ENCODE assay signal across 1 cellular context in genomic region chr22:33204408-33204807, GRCh38.
A peak's percentile ranks its signal among the peaks of the same experiment; 100 is the strongest.
TF ChIP-seq lines count a peak whose summit lies in the region.

No MANE protein-coding gene starts in this region.

TF ChIP-seq in GM12878, 131 proteins besides CTCF, POLR2A, EP300 and RAD21 (continued from another document):
- TF ChIP-seq, protein P1, sequence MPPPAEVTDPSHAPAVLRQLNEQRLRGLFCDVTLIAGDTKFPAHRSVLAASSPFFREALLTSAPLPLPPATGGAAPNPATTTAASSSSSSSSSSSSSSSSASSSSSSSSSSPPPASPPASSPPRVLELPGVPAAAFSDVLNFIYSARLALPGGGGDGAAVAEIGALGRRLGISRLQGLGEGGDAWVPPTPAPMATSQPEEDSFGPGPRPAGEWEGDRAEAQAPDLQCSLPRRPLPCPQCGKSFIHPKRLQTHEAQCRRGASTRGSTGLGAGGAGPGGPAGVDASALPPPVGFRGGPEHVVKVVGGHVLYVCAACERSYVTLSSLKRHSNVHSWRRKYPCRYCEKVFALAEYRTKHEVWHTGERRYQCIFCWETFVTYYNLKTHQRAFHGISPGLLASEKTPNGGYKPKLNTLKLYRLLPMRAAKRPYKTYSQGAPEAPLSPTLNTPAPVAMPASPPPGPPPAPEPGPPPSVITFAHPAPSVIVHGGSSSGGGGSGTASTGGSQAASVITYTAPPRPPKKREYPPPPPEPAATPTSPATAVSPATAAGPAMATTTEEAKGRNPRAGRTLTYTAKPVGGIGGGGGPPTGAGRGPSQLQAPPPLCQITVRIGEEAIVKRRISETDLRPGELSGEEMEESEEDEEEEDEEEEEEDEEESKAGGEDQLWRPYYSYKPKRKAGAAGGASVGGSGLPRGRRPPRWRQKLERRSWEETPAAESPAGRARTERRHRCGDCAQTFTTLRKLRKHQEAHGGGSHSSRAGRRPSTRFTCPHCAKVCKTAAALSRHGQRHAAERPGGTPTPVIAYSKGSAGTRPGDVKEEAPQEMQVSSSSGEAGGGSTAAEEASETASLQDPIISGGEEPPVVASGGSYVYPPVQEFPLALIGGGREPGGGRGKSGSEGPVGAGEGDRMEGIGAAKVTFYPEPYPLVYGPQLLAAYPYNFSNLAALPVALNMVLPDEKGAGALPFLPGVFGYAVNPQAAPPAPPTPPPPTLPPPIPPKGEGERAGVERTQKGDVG (CRISPR knock-in tag; IDR thresholded peaks at IDR 0.05) = no peak
- TF ChIP-seq SREBF2 (IDR thresholded peaks at IDR 0.05; ENCODE audit: low read length) = no peak
- no peak for TF ChIP-seq BACH1 (IDR thresholded peaks at IDR 0.05; ENCODE audit: borderline replicate concordance)
- peak; percentile 71; the same call in 1 of the 2 replicates for TF ChIP-seq SPI1 (IDR thresholded peaks at IDR 0.05; ENCODE audit: borderline replicate concordance, insufficient read depth, low read depth, low read length)
- TF ChIP-seq PAX8 (IDR thresholded peaks at IDR 0.05) = no peak
- TF ChIP-seq, protein P2, sequence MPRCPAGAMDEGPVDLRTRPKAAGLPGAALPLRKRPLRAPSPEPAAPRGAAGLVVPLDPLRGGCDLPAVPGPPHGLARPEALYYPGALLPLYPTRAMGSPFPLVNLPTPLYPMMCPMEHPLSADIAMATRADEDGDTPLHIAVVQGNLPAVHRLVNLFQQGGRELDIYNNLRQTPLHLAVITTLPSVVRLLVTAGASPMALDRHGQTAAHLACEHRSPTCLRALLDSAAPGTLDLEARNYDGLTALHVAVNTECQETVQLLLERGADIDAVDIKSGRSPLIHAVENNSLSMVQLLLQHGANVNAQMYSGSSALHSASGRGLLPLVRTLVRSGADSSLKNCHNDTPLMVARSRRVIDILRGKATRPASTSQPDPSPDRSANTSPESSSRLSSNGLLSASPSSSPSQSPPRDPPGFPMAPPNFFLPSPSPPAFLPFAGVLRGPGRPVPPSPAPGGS (IDR thresholded peaks at IDR 0.05; ENCODE audit: borderline replicate concordance, insufficient read depth, low read depth, low read length, poor library complexity, severe bottlenecking) = no peak
- no peak for TF ChIP-seq HDAC6 (IDR thresholded peaks at IDR 0.05; ENCODE audit: unreplicated experiment)
- TF ChIP-seq, protein P3, sequence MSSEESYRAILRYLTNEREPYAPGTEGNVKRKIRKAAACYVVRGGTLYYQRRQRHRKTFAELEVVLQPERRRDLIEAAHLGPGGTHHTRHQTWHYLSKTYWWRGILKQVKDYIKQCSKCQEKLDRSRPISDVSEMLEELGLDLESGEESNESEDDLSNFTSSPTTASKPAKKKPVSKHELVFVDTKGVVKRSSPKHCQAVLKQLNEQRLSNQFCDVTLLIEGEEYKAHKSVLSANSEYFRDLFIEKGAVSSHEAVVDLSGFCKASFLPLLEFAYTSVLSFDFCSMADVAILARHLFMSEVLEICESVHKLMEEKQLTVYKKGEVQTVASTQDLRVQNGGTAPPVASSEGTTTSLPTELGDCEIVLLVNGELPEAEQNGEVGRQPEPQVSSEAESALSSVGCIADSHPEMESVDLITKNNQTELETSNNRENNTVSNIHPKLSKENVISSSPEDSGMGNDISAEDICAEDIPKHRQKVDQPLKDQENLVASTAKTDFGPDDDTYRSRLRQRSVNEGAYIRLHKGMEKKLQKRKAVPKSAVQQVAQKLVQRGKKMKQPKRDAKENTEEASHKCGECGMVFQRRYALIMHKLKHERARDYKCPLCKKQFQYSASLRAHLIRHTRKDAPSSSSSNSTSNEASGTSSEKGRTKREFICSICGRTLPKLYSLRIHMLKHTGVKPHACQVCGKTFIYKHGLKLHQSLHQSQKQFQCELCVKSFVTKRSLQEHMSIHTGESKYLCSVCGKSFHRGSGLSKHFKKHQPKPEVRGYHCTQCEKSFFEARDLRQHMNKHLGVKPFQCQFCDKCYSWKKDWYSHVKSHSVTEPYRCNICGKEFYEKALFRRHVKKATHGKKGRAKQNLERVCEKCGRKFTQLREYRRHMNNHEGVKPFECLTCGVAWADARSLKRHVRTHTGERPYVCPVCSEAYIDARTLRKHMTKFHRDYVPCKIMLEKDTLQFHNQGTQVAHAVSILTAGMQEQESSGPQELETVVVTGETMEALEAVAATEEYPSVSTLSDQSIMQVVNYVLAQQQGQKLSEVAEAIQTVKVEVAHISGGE (CRISPR knock-in tag; IDR thresholded peaks at IDR 0.05) = no peak
- TF ChIP-seq POLR2AphosphoS2 (IDR thresholded peaks at IDR 0.05; ENCODE audit: low read depth, low read length) = no peak
- no peak for TF ChIP-seq NBN (IDR thresholded peaks at IDR 0.05)
- TF ChIP-seq SMAD5 (IDR thresholded peaks at IDR 0.05; ENCODE audit: low read depth) = no peak
- no peak for TF ChIP-seq ZNF384 (IDR thresholded peaks at IDR 0.05; ENCODE audit: borderline replicate concordance, low read depth, low read length)
- no peak for TF ChIP-seq POLR2AphosphoS5 (IDR thresholded peaks at IDR 0.05; ENCODE audit: low read length)
- TF ChIP-seq PML (IDR thresholded peaks at IDR 0.05; ENCODE audit: low read length) = no peak
- TF ChIP-seq, protein P4, sequence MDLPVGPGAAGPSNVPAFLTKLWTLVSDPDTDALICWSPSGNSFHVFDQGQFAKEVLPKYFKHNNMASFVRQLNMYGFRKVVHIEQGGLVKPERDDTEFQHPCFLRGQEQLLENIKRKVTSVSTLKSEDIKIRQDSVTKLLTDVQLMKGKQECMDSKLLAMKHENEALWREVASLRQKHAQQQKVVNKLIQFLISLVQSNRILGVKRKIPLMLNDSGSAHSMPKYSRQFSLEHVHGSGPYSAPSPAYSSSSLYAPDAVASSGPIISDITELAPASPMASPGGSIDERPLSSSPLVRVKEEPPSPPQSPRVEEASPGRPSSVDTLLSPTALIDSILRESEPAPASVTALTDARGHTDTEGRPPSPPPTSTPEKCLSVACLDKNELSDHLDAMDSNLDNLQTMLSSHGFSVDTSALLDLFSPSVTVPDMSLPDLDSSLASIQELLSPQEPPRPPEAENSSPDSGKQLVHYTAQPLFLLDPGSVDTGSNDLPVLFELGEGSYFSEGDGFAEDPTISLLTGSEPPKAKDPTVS (IDR thresholded peaks at IDR 0.05; ENCODE audit: low read depth, low read length) = no peak
- peak; percentile 22 to 53; a peak in 2 of 4 replicates for TF ChIP-seq IKZF2 (IDR thresholded peaks at IDR 0.05)
- no peak for TF ChIP-seq BCL11A (IDR thresholded peaks at IDR 0.05; ENCODE audit: low read depth, low read length)
- no peak for TF ChIP-seq NRF1 (conservative IDR thresholded peaks at IDR 0.05; ENCODE audit: low read depth, low read length)
